Comparison of ENCODE assay signal across 1 cellular context in genomic region chr19:10760268-10760944, GRCh38.
TF ChIP-seq lines count a peak whose summit lies in the region.

No MANE protein-coding gene starts in this region.

TF ChIP-seq in GM12878, 131 proteins besides CTCF, POLR2A, EP300 and RAD21:
- TF ChIP-seq NR2F1 (conservative IDR thresholded peaks at IDR 0.05) (no peak), EED (IDR thresholded peaks at IDR 0.05; ENCODE audit: low read depth) (0 out of 2 replicates have a peak, but pooled peaks have one; percentile 30), ZNF384 (IDR thresholded peaks at IDR 0.05; ENCODE audit: borderline replicate concordance, low read depth, low read length) (peak; percentile 17; the same call in 1 of the 2 replicates), POLR2AphosphoS2 (IDR thresholded peaks at IDR 0.05; ENCODE audit: low read depth, low read length) (0 out of 2 replicates have a peak, but pooled peaks have one; percentile 3), PAX5 (IDR thresholded peaks at IDR 0.05; ENCODE audit: borderline replicate concordance, low read depth, low read length) (peak; percentile 52; the same call in 1 of the 2 replicates)
- TF ChIP-seq, protein P1, sequence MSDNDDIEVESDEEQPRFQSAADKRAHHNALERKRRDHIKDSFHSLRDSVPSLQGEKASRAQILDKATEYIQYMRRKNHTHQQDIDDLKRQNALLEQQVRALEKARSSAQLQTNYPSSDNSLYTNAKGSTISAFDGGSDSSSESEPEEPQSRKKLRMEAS (IDR thresholded peaks at IDR 0.05; ENCODE audit: low read depth, low read length), result no peak
